Comparison of ENCODE assay signal across 7 cellular contexts in genomic region chr1:113928950-113929749, GRCh38.
DNase-seq lines count a peak whose midpoint lies in the region; ATAC-seq and TF ChIP-seq lines count a peak whose summit lies in the region.

Gene HIPK1 (plus strand): TSS chr1:113929324.

- peak; percentile 87 for DNase-seq in NCI-H2029 (lab: John Stamatoyannopoulos, UW)
- DNase-seq in T-helper 9 cell, result peak; percentile 89
- peak; percentile 65 for DNase-seq in astrocyte of the cerebellum (ENCODE audit: low read depth)
- DNase-seq in hepatic stellate cell (ENCODE audit: low spot score), result peak; percentile 81
- DNase-seq in retina, result peak; percentile 98

- TF ChIP-seq CTCF in astrocyte of the cerebellum (IDR thresholded peaks at IDR 0.05; ENCODE audit: low read depth, low read length, missing control alignments), result no peak

- ATAC-seq in GM18508 (IDR thresholded peaks at IDR 0.05; ENCODE audit: insufficient read depth, unreplicated experiment) (peak; percentile 44), HG02973 (IDR thresholded peaks at IDR 0.05; ENCODE audit: unreplicated experiment) (peak; percentile 52)

- in situ Hi-C loops in astrocyte of the cerebellum (cut with HindIII; ENCODE audit: low sequenced_read_pairs), result no loop called here

- peak within 1 kb of the TSS; percentile 96 for H3K4me3 ChIP-seq in astrocyte of the cerebellum (ENCODE audit: low read depth, low read length)

Comparison
In these comparisons a context has a peak if more than half of its experiments do, and no peak if none do; other contexts are left out.
1. Peak in every context shown above with its lines: DNase-seq, ATAC-seq and H3K4me3 ChIP-seq.